In the genomic region with DNA sequence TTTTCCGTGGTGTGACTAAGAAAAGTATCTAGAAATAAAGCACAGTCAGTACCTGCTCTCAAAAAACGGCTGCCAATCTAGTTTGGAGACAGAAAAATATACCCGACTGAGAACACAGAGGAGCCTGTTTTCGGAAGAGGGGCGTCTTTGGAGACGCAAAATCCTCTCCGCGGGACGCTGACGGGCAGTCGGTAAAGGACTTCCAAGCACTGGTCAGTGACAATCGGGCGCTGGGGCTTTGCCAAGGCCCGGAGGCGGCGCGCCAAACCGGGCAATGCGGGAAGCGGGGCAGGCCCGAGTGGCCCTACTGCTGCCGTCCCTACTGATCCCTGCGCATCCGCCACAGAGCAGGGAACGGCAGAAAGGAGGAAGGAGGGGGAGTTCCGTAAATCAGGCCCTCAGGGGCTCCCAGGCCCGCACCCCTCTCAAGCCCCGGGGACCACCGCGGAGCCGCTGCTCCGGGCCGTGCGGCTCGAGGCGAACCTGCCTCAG, we compare ENCODE assay signal across 8 cellular contexts. TPM values are rescaled to one million over a fixed set of nuclear protein-coding genes. Genes with fewer than 3 reads are reported as not detected.
A peak's percentile ranks its signal among the peaks of the same experiment; 100 is the strongest.
DNase-seq lines count a peak whose midpoint lies in the region; ATAC-seq, FAIRE-seq and TF ChIP-seq lines count a peak whose summit lies in the region.

No MANE protein-coding gene starts in this region.

- H3K27ac Mint-ChIP-seq in activated naive CD8-positive, alpha-beta T cell treated with anti-CD3 and anti-CD28 coated beads for 36 hours = peak overlapping the region; percentile 90

- H3K4me3 Mint-ChIP-seq in activated naive CD8-positive, alpha-beta T cell treated with anti-CD3 and anti-CD28 coated beads for 36 hours = peak overlapping the region; percentile 86

- no peaks in the 10 kb centered on the region for H3K9me3 Mint-ChIP-seq in activated naive CD8-positive, alpha-beta T cell treated with anti-CD3 and anti-CD28 coated beads for 36 hours

- intact Hi-C loops in Right ventricle myocardium superior (cut with DNase I) = loop anchor here (10.0 kb wide), 1 partner anchor 60 kb away; the partner anchor contains the start of gene ZNF507

- FAIRE-seq in D721Med (lab: Jason Lieb, UNC) = no peak

- H3K27me3 Mint-ChIP-seq in activated naive CD8-positive, alpha-beta T cell treated with anti-CD3 and anti-CD28 coated beads for 36 hours = no peaks in the 10 kb centered on the region

- ATAC-seq in GM21367 (IDR thresholded peaks at IDR 0.05; ENCODE audit: unreplicated experiment) = peak; percentile 5
- peak; percentile 69 for ATAC-seq in Right ventricle myocardium superior (ENCODE audit: poor library complexity)
- ATAC-seq in omental fat pad (ENCODE audit: low FRiP score) = peak; percentile 21
- no peak for ATAC-seq in HG02970 (IDR thresholded peaks at IDR 0.05; ENCODE audit: low FRiP score, unreplicated experiment)
- ATAC-seq in HG03108 (IDR thresholded peaks at IDR 0.05; ENCODE audit: unreplicated experiment) = no peak

- H3K4me1 Mint-ChIP-seq in activated naive CD8-positive, alpha-beta T cell treated with anti-CD3 and anti-CD28 coated beads for 36 hours = peaks cover 24% of the 10 kb centered on the region

- peaks cover 11% of the 10 kb centered on the region for H3K36me3 Mint-ChIP-seq in activated naive CD8-positive, alpha-beta T cell treated with anti-CD3 and anti-CD28 coated beads for 36 hours

- DNase-seq in D721Med (ENCODE audit: insufficient read length, low spot score) (peak; percentile 15), M059J (ENCODE audit: low read depth) (peak; percentile 50), Right ventricle myocardium superior (peak; percentile 83), omental fat pad (ENCODE audit: low spot score) (no peak)
- DNase-seq in activated naive CD8-positive, alpha-beta T cell treated with anti-CD3 and anti-CD28 coated beads for 36 hours = peak; percentile 26

- TF ChIP-seq CTCF in D721Med (IDR thresholded peaks at IDR 0.05; ENCODE audit: insufficient read depth, missing control alignments) (no peak), omental fat pad (IDR thresholded peaks at IDR 0.05) (no peak)

RNA-seq across cellular contexts. Expression of gene DPY19L3, which starts 0.6 kb away (rescaled TPM):
- total RNA-seq in M059J (2014; rRNA removed; shearing (Covaris generic)) = 8.0 and 17.3 TPM in 2 replicates
- total RNA-seq in activated naive CD8-positive, alpha-beta T cell treated with anti-CD3 and anti-CD28 coated beads for 36 hours = 10 to 100 TPM; 16.4 to 18.0 TPM
- total RNA-seq in Right ventricle myocardium superior (6.5 TPM), omental fat pad (10 to 100 TPM; 20.8 to 43.8 (median 34.7) TPM)

RNA-seq across cellular contexts. Expression of gene ZNF507, which starts 59.6 kb away (rescaled TPM):
- 2.8 and 5.4 TPM in 2 replicates for total RNA-seq in M059J (2014; rRNA removed; shearing (Covaris generic))
- total RNA-seq in activated naive CD8-positive, alpha-beta T cell treated with anti-CD3 and anti-CD28 coated beads for 36 hours = 10 to 100 TPM; 28.6 to 29.3 TPM
- total RNA-seq in Right ventricle myocardium superior (13.7 TPM), omental fat pad (10 to 100 TPM; 12.2 to 29.6 (median 16.1) TPM)

Comparison
In these comparisons a context has a peak if more than half of its experiments do, and no peak if none do; other contexts are left out.
1. ATAC-seq: peak in GM21367 (single experiment), Right ventricle myocardium superior (single experiment) and omental fat pad (single experiment); none in HG02970 (single experiment) and HG03108 (single experiment).